In the genomic region with DNA sequence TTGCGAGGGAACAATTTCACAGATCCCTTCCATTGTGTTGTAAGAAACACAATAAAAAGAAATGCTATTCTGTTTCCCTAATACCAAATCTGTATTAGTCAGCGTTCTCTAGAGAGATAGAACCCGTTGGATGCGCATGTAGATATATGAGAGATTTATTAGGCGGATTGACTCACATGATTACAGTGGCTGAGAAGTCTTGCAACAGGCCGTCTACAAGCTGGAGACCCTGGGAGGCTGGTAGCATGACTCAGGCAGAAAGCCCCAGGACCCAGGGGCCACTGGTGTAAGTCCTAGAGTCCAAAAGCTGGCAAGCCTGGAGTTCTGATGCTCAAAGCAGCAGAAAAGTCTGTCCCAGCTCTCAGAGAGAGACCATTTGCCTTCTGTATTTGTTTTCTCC, we compare ENCODE assay signal across 17 cellular contexts. TPM values are rescaled to one million over a fixed set of nuclear protein-coding genes. Genes with fewer than 3 reads are reported as not detected.
DNase-seq lines count a peak whose midpoint lies in the region; ATAC-seq and TF ChIP-seq lines count a peak whose summit lies in the region.
"Had no signal": no experiment of that assay in that cellular context is flagged by ENCODE, and none has a peak within 500 bp of the region (broad histone marks: within the 10 kb centered on the region; RNA-seq: fewer than 3 reads in every experiment).

No MANE protein-coding gene starts in this region.

- H3K27me3 ChIP-seq in smooth muscle cell (ENCODE audit: low read depth) (no peaks in the 10 kb centered on the region), right atrium auricular region (no peaks in the 10 kb centered on the region)
- H3K27me3 ChIP-seq: neutrophil had no signal

- no peaks in the 10 kb centered on the region for H4K20me1 ChIP-seq in smooth muscle cell (ENCODE audit: low read depth)

- H3K27ac ChIP-seq in smooth muscle cell (ENCODE audit: low read depth) (peak overlapping the region; percentile 91), right atrium auricular region (no peak overlapping the region)
- H3K27ac ChIP-seq: neutrophil had no signal

- WGBS in smooth muscle cell (ENCODE audit: low lambda C conversion rate): 11% methylated on average over 6 of the region's 6 CpGs

- no peak for ATAC-seq in HG03097 (IDR thresholded peaks at IDR 0.05; ENCODE audit: low FRiP score, unreplicated experiment)
- ATAC-seq: PC-3 had no signal

- no peaks in the 10 kb centered on the region for H3K36me3 ChIP-seq in smooth muscle cell (ENCODE audit: low read depth)
- H3K36me3 ChIP-seq in right atrium auricular region: no peaks in the 10 kb centered on the region
- H3K36me3 ChIP-seq: neutrophil had no signal

- DNase-seq in ELR (ENCODE audit: low read depth) (peak; percentile 81), T1000 (lab: John Stamatoyannopoulos, UW) (peak; percentile 76), glomerular visceral epithelial cell (ENCODE audit: extremely low spot score) (peak; percentile 41), smooth muscle cell (lab: John Stamatoyannopoulos, UW; ENCODE audit: unreplicated experiment) (no peak), NCI-H2196 (lab: John Stamatoyannopoulos, UW; ENCODE audit: unreplicated experiment) (no peak), right atrium auricular region (ENCODE audit: low spot score) (no peak)
- DNase-seq in activated CD4-positive, CD25-positive, alpha-beta regulatory T cell (lab: John Stamatoyannopoulos, UW): no peak
- DNase-seq: activated CD8-positive, alpha-beta memory T cell treated with anti-CD3 and anti-CD28 coated beads for 24 hours; activated effector memory CD4-positive, alpha-beta T cell treated with anti-CD3 and anti-CD28 coated beads, Interleukin-2, amount 50 U/mL, for 16 hours; DND-41; foreskin melanocyte; NCI-H1417 treated with DMSO at 0.1 percent for 48 hours; NCI-H446 treated with DMSO at 0.1 percent for 48 hours; PC-3 had no signal

- H2AFZ ChIP-seq in smooth muscle cell (ENCODE audit: low read depth): no peak overlapping the region

- no peak overlapping the region for H3K4me3 ChIP-seq in smooth muscle cell
- no peak overlapping the region for H3K4me3 ChIP-seq in right atrium auricular region

- peak overlapping the region; percentile 53 for H3K4me2 ChIP-seq in smooth muscle cell

- TF ChIP-seq CTCF in smooth muscle cell (IDR thresholded peaks at IDR 0.05; ENCODE audit: borderline replicate concordance, insufficient read depth, poor library complexity, severe bottlenecking) (no peak), right atrium auricular region (IDR thresholded peaks at IDR 0.05) (no peak)

- peaks cover 20% of the 10 kb centered on the region for H3F3A ChIP-seq in smooth muscle cell (ENCODE audit: low read depth)

- H3K9ac ChIP-seq in smooth muscle cell (ENCODE audit: low read depth): peak overlapping the region; percentile 30

- no peaks in the 10 kb centered on the region for H3K9me3 ChIP-seq in smooth muscle cell (replicated peaks; ENCODE audit: low read depth)
- H3K9me3 ChIP-seq in right atrium auricular region: no peaks in the 10 kb centered on the region
- H3K9me3 ChIP-seq: neutrophil had no signal

- peaks cover 10% of the 10 kb centered on the region for H3K4me1 ChIP-seq in smooth muscle cell (ENCODE audit: low read depth)
- peaks cover 0 to 9% of the 10 kb centered on the region in 2 donors for H3K4me1 ChIP-seq in right atrium auricular region

- H3K79me2 ChIP-seq in smooth muscle cell (ENCODE audit: low read depth): no peaks in the 10 kb centered on the region

RNA-seq across cellular contexts. Expression of gene IL17B, which starts 18.4 kb away (rescaled TPM):
- 12.0 and 24.8 TPM in 2 replicates for total RNA-seq in smooth muscle cell
- polyA plus RNA-seq in smooth muscle cell: 10.4 and 11.6 TPM in 2 replicates
- 1 to 10 TPM in 1 of 2 donors, under 1 TPM in 1; 0.83 to 2.9 TPM for total RNA-seq in right atrium auricular region
- total RNA-seq: mesenteric fat pad, PC-3 had no signal

RNA-seq across cellular contexts. Expression of gene PCYOX1L, which starts 39.7 kb away (rescaled TPM):
- total RNA-seq in smooth muscle cell (6.4 and 14.3 TPM in 2 replicates), right atrium auricular region (1 to 10 TPM; 4.0 to 5.6 TPM)
- polyA plus RNA-seq in smooth muscle cell: 13.4 and 17.2 TPM in 2 replicates

RNA-seq across cellular contexts. Expression of gene GRPEL2, which starts 52.2 kb away (rescaled TPM):
- total RNA-seq in smooth muscle cell: 13.0 and 21.7 TPM in 2 replicates
- polyA plus RNA-seq in smooth muscle cell: 4.6 and 5.2 TPM in 2 replicates
- total RNA-seq in right atrium auricular region: 10 to 100 TPM in 1 of 2 donors, 1 to 10 TPM in 1; 6.9 to 10.7 TPM

Comparison
In these comparisons a context has a peak if more than half of its experiments do, and no peak if none do; other contexts are left out.
1. DNase-seq: peak in ELR (single experiment), T1000 (single experiment) and glomerular visceral epithelial cell (single experiment); none in smooth muscle cell (single experiment), NCI-H2196 (single experiment), activated CD4-positive, CD25-positive, alpha-beta regulatory T cell (0 of 4) and right atrium auricular region (single experiment).